24 cellular contexts compared by ENCODE assay signal in the genomic region with DNA sequence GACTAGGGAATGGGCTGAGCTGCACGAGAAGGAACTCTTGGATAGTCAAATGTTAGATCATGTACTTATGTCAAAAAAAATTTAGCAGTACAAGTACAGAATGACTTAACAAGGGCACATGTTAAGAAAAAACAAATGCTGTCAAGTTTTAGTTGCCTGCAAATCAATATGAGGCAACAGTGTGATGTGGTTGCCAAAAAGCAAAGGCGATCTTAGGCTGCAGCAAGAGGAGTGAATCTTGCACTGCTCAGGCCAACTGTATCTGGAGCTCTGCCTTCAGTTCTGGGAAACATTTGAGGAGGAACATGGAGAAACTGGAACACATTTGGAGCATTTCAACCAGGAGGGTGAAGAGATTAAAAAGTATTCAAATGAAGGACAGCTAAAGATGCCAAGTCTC.
A peak's percentile ranks its signal among the peaks of the same experiment; 100 is the strongest.
DNase-seq lines count a peak whose midpoint lies in the region; TF ChIP-seq lines count a peak whose summit lies in the region.
"Had no signal": no experiment of that assay in that cellular context is flagged by ENCODE, and none has a peak within 500 bp of the region (broad histone marks: within the 10 kb centered on the region; RNA-seq: fewer than 3 reads in every experiment).

No MANE protein-coding gene starts in this region.

- H3K4me3 ChIP-seq in adipocyte (ENCODE audit: low read length): no peak overlapping the region
- H3K4me3 ChIP-seq in fibroblast of the aortic adventitia (ENCODE audit: low read depth, low read length): no peak overlapping the region
- H3K4me3 ChIP-seq: smooth muscle cell, transverse colon had no signal

- DNase-seq in adipocyte (ENCODE audit: low read depth) (peak; percentile 62), fibroblast of the aortic adventitia (ENCODE audit: low read depth) (peak; percentile 80), ureter (ENCODE audit: low spot score) (peak; percentile 60), iPS-NIHi11 (ENCODE audit: low spot score) (no peak), DMS79 treated with DMSO at 0.1 percent for 48 hours (lab: John Stamatoyannopoulos, UW) (no peak)
- no peak for DNase-seq in activated CD4-positive, alpha-beta T cell treated with anti-CD3 and anti-CD28 coated beads, Interleukin-2, amount 10 ng/mL, durations not matched to agents 24 days and 14 days
- DNase-seq: activated CD4-positive, CD25-positive, alpha-beta regulatory T cell treated with anti-CD3 and anti-CD28 coated beads, Interleukin-2, amount 50 U/mL, for 72 hours; activated CD8-positive, alpha-beta memory T cell treated with anti-CD3 and anti-CD28 coated beads for 24 hours; activated T-cell treated with anti-CD3 and anti-CD28 coated beads, Interleukin-2, amount 50 U/mL, for 48 hours; endodermal cell; foreskin keratinocyte; kidney; natural killer cell; NCI-H1436 treated with DMSO at 0.1 percent for 48 hours; NCI-H69; posterior cingulate gyrus; stimulated activated CD4-positive, alpha-beta T cell treated with anti-CD3 and anti-CD28 coated beads, Interleukin-4, amount 100 ng/mL, for 1 hour; transverse colon had no signal

- H3K9ac ChIP-seq in adipocyte (ENCODE audit: low read length): no peak overlapping the region

- H3K9me3 ChIP-seq in adipocyte (ENCODE audit: control insufficient read depth, low read length): peaks cover 5% of the 10 kb centered on the region
- H3K9me3 ChIP-seq: transverse colon had no signal

- TF ChIP-seq CTCF in fibroblast of the aortic adventitia (IDR thresholded peaks at IDR 0.05; ENCODE audit: insufficient read depth, low read length) (no peak), nephron (IDR thresholded peaks at IDR 0.05; ENCODE audit: unreplicated experiment in 3 of 3) (no peak)

- no peaks in the 10 kb centered on the region for H3K9me3 Mint-ChIP-seq in nephron
- peaks cover 4% of the 10 kb centered on the region for H3K9me3 Mint-ChIP-seq in activated CD4-positive, alpha-beta T cell treated with anti-CD3 and anti-CD28 coated beads, Interleukin-2, amount 10 ng/mL, durations not matched to agents 24 days and 14 days
- H3K9me3 Mint-ChIP-seq: endodermal cell, natural killer cell had no signal

- peaks cover 19% of the 10 kb centered on the region for H3K27me3 ChIP-seq in adipocyte (replicated peaks; ENCODE audit: control insufficient read depth, insufficient read depth, low read length)
- H3K27me3 ChIP-seq: foreskin keratinocyte, transverse colon had no signal

- H3K4me1 ChIP-seq in adipocyte (ENCODE audit: control insufficient read depth, insufficient read depth, low read length): peaks cover 15% of the 10 kb centered on the region
- H3K4me1 ChIP-seq: foreskin keratinocyte had no signal

- H3K27ac Mint-ChIP-seq in nephron: peak overlapping the region; percentile 9 to 79 (median 11)
- no peak overlapping the region for H3K27ac Mint-ChIP-seq in activated CD4-positive, alpha-beta T cell treated with anti-CD3 and anti-CD28 coated beads, Interleukin-2, amount 10 ng/mL, durations not matched to agents 24 days and 14 days
- H3K27ac Mint-ChIP-seq: activated naive CD4-positive, alpha-beta T cell treated with anti-CD3 and anti-CD28 coated beads, Interleukin-2, amount 50 U/mL, for 24 hours; B cell; endodermal cell; IgD-negative memory B cell; natural killer cell; stimulated activated naive CD8-positive, alpha-beta T cell treated with anti-CD3 and anti-CD28 coated beads, Interleukin-15, Interleukin-2, amounts not matched to agents 100 ng/mL and 50 ng/mL, for 24 hours had no signal

- H3K27me3 Mint-ChIP-seq in nephron (ENCODE audit: low read depth): no peaks in the 10 kb centered on the region
- peaks cover 5% of the 10 kb centered on the region for H3K27me3 Mint-ChIP-seq in activated CD4-positive, alpha-beta T cell treated with anti-CD3 and anti-CD28 coated beads, Interleukin-2, amount 10 ng/mL, durations not matched to agents 24 days and 14 days

- intact Hi-C loops in activated CD4-positive, alpha-beta T cell treated with anti-CD3 and anti-CD28 coated beads, Interleukin-2, amount 10 ng/mL, durations not matched to agents 24 days and 14 days (cut with micrococcal nuclease): no loop called here

- peaks cover 24% of the 10 kb centered on the region for H3K4me1 Mint-ChIP-seq in nephron
- H3K4me1 Mint-ChIP-seq in activated CD4-positive, alpha-beta T cell treated with anti-CD3 and anti-CD28 coated beads, Interleukin-2, amount 10 ng/mL, durations not matched to agents 24 days and 14 days: no peaks in the 10 kb centered on the region
- H3K4me1 Mint-ChIP-seq: activated naive CD4-positive, alpha-beta T cell treated with anti-CD3 and anti-CD28 coated beads, Interleukin-2, amount 50 U/mL, for 24 hours; B cell; endodermal cell; IgD-negative memory B cell; natural killer cell had no signal

- no peaks in the 10 kb centered on the region for H3K36me3 ChIP-seq in adipocyte (ENCODE audit: control insufficient read depth, insufficient read depth, low read length, severe bottlenecking)
- H3K36me3 ChIP-seq: transverse colon had no signal

- no peaks in the 10 kb centered on the region for H3K36me3 Mint-ChIP-seq in nephron (ENCODE audit: low read depth)
- H3K36me3 Mint-ChIP-seq in activated CD4-positive, alpha-beta T cell treated with anti-CD3 and anti-CD28 coated beads, Interleukin-2, amount 10 ng/mL, durations not matched to agents 24 days and 14 days (ENCODE audit: low read depth): no peaks in the 10 kb centered on the region
- H3K36me3 Mint-ChIP-seq: activated naive CD4-positive, alpha-beta T cell treated with anti-CD3 and anti-CD28 coated beads, Interleukin-2, amount 50 U/mL, for 24 hours; IgD-negative memory B cell; natural killer cell had no signal

- peak overlapping the region in 1 of 3 experiments; percentile 2 for H3K4me3 Mint-ChIP-seq in nephron
- H3K4me3 Mint-ChIP-seq in activated CD4-positive, alpha-beta T cell treated with anti-CD3 and anti-CD28 coated beads, Interleukin-2, amount 10 ng/mL, durations not matched to agents 24 days and 14 days: no peak overlapping the region
- H3K4me3 Mint-ChIP-seq: activated naive CD4-positive, alpha-beta T cell treated with anti-CD3 and anti-CD28 coated beads, Interleukin-2, amount 50 U/mL, for 24 hours; B cell; endodermal cell; IgD-negative memory B cell; natural killer cell; stimulated activated naive CD8-positive, alpha-beta T cell treated with anti-CD3 and anti-CD28 coated beads, Interleukin-15, Interleukin-2, amounts not matched to agents 100 ng/mL and 50 ng/mL, for 24 hours had no signal

Comparison
In these comparisons a context has a peak if more than half of its experiments do, and no peak if none do; other contexts are left out.
1. DNase-seq: peak in adipocyte (single experiment), fibroblast of the aortic adventitia (single experiment) and ureter (single experiment); none in iPS-NIHi11 (single experiment), DMS79 treated with DMSO at 0.1 percent for 48 hours (single experiment) and activated CD4-positive, alpha-beta T cell treated with anti-CD3 and anti-CD28 coated beads, Interleukin-2, amount 10 ng/mL, durations not matched to agents 24 days and 14 days (single experiment).